In genomic region chr7:110775046-110775445, GRCh38 we compare ENCODE assay signal across 27 cellular contexts.
A peak's percentile ranks its signal among the peaks of the same experiment; 100 is the strongest.
DNase-seq lines count a peak whose midpoint lies in the region; ATAC-seq and TF ChIP-seq lines count a peak whose summit lies in the region.
"Had no signal": no experiment of that assay in that cellular context is flagged by ENCODE, and none has a peak within 500 bp of the region (broad histone marks: within the 10 kb centered on the region; RNA-seq: fewer than 3 reads in every experiment).

No MANE protein-coding gene starts in this region.

- H4K20me1 ChIP-seq in fibroblast of lung (ENCODE audit: control insufficient read depth, extremely low read depth, insufficient read depth, low read length): no peaks in the 10 kb centered on the region
- H4K20me1 ChIP-seq: BLaER1 had no signal

- H3K36me3 ChIP-seq in adipocyte (ENCODE audit: control insufficient read depth, insufficient read depth, low read length, severe bottlenecking) (no peaks in the 10 kb centered on the region), fibroblast of lung (ENCODE audit: control insufficient read depth, insufficient read depth, low read length) (no peaks in the 10 kb centered on the region)
- H3K36me3 ChIP-seq: BLaER1, esophagus squamous epithelium, left lung, pancreas had no signal

- H2AFZ ChIP-seq in fibroblast of lung (ENCODE audit: low read length): no peak overlapping the region

- H3K4me3 ChIP-seq in adipocyte (ENCODE audit: low read length) (no peak overlapping the region), fibroblast of lung (replicated peaks in 1 of 4; ENCODE audit: control extremely low read depth in 1 of 4, insufficient read depth in 1 of 4, low read depth in 3 of 4, low read length in 4 of 4) (no peak overlapping the region), retinal pigment epithelial cell (ENCODE audit: low read length) (no peak overlapping the region)
- H3K4me3 ChIP-seq: BLaER1, esophagus squamous epithelium, left lung, pancreas, skin epidermis, testis had no signal

- H3K27me3 ChIP-seq in adipocyte (replicated peaks; ENCODE audit: control insufficient read depth, insufficient read depth, low read length) (no peaks in the 10 kb centered on the region), fibroblast of lung (ENCODE audit: control insufficient read depth, insufficient read depth, low read length) (no peaks in the 10 kb centered on the region)
- H3K27me3 ChIP-seq: BLaER1, esophagus squamous epithelium, left lung, pancreas, testis had no signal

- H3K79me2 ChIP-seq in fibroblast of lung (ENCODE audit: control insufficient read depth, insufficient read depth, low read length): no peaks in the 10 kb centered on the region

- TF ChIP-seq CTCF in fibroblast of lung (conservative IDR thresholded peaks at IDR 0.05 in 1 of 2, IDR thresholded peaks at IDR 0.05 in 1 of 2; ENCODE audit: low read depth in 1 of 2, low read length in 2 of 2): no peak
- TF ChIP-seq CTCF in retinal pigment epithelial cell (conservative IDR thresholded peaks at IDR 0.05; ENCODE audit: low read depth, low read length): no peak

- H3K4me2 ChIP-seq in fibroblast of lung (ENCODE audit: extremely low read depth, insufficient read depth, low read length): no peak overlapping the region
- H3K4me2 ChIP-seq: BLaER1, SK-N-SH had no signal

- ATAC-seq in GM18873 (IDR thresholded peaks at IDR 0.05; ENCODE audit: low FRiP score, unreplicated experiment) (no peak), GM19397 (IDR thresholded peaks at IDR 0.05; ENCODE audit: unreplicated experiment) (no peak)
- ATAC-seq: left lung, pancreas had no signal

- H3K4me1 ChIP-seq in adipocyte (ENCODE audit: control insufficient read depth, insufficient read depth, low read length): no peaks in the 10 kb centered on the region
- no peaks in the 10 kb centered on the region for H3K4me1 ChIP-seq in fibroblast of lung (ENCODE audit: control insufficient read depth, extremely low read depth, insufficient read depth, low read length)
- H3K4me1 ChIP-seq: BLaER1, left lung, pancreas, testis had no signal

- no peak overlapping the region for H3K9ac ChIP-seq in adipocyte (ENCODE audit: low read length)
- no peak overlapping the region for H3K9ac ChIP-seq in fibroblast of lung (ENCODE audit: insufficient read depth, low read length)
- H3K9ac ChIP-seq: BLaER1, SK-N-SH had no signal

- DNase-seq in ELR (ENCODE audit: low read depth): peak; percentile 38
- DNase-seq in adipocyte (ENCODE audit: low read depth): peak; percentile 56
- peak; percentile 5 to 52 for DNase-seq in fibroblast of lung (ENCODE audit: low read depth in 2 of 2)
- DNase-seq in retinal pigment epithelial cell (ENCODE audit: low read depth): peak; percentile 23
- DNase-seq in stimulated activated CD4-positive, alpha-beta T cell treated with anti-CD3 and anti-CD28 coated beads, Interleukin-4, amount 100 ng/mL, for 24 hours: no peak
- DNase-seq: ACHN; activated CD4-positive, alpha-beta T cell treated with anti-CD3 and anti-CD28 coated beads, Interleukin-2, amount 50 U/mL, for 1 hour; activated CD4-positive, CD25-positive, alpha-beta regulatory T cell; activated gamma-delta T cell; activated naive CD8-positive, alpha-beta T cell treated with anti-CD3 and anti-CD28 coated beads, Interleukin-2, amount 10 ng/mL, durations not matched to agents 7 days and 5 days; activated T-cell treated with anti-CD3 and anti-CD28 coated beads, Interleukin-2, amount 50 U/mL, for 24 hours; cerebellar nuclear complex; DMS 273 treated with DMSO at 0.1 percent for 48 hours; esophagus squamous epithelium; left lung; mesendoderm; NCI-H1092; NCI-H187 treated with DMSO at 0.1 percent for 48 hours; NCI-H2171 treated with DMSO at 0.1 percent for 48 hours; NCI-H526; pancreas; SK-N-SH; testis had no signal

- no peak overlapping the region for H3K27ac ChIP-seq in fibroblast of lung (ENCODE audit: insufficient read depth, low read length)
- H3K27ac ChIP-seq: BLaER1, esophagus squamous epithelium, left lung, pancreas, skin epidermis, testis had no signal

- no peaks in the 10 kb centered on the region for H3K9me3 ChIP-seq in adipocyte (ENCODE audit: control insufficient read depth, low read length)
- no peaks in the 10 kb centered on the region for H3K9me3 ChIP-seq in fibroblast of lung (ENCODE audit: control insufficient read depth, insufficient read depth, low read depth, low read length)
- H3K9me3 ChIP-seq: BLaER1, esophagus squamous epithelium, left lung, pancreas, SK-N-SH, testis had no signal
